2 cellular contexts compared by ENCODE assay signal in the genomic region with DNA sequence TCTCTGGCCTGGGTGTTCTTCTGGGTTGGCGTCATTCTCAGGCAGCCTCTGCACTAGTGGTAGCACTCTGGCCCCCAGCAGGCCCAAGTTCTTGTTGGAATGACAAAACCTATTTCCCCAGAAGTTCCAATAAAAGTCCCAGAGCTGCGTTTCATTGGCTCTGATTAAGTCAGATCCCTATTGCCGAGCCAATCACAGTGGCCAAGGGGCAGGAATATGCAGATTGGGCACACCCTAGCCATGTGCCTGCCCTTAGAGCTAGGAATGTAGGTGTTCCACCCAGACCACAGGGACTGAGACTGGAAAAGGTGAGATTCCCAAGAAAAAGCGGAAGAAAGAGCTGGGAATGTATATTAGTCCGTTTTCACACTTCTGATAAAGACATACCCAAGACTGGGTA.
TF ChIP-seq lines count a peak whose summit lies in the region.

No MANE protein-coding gene starts in this region.

TF ChIP-seq in GM23338, 12 proteins besides CTCF, POLR2A, EP300 and RAD21:
- TF ChIP-seq, protein P1, sequence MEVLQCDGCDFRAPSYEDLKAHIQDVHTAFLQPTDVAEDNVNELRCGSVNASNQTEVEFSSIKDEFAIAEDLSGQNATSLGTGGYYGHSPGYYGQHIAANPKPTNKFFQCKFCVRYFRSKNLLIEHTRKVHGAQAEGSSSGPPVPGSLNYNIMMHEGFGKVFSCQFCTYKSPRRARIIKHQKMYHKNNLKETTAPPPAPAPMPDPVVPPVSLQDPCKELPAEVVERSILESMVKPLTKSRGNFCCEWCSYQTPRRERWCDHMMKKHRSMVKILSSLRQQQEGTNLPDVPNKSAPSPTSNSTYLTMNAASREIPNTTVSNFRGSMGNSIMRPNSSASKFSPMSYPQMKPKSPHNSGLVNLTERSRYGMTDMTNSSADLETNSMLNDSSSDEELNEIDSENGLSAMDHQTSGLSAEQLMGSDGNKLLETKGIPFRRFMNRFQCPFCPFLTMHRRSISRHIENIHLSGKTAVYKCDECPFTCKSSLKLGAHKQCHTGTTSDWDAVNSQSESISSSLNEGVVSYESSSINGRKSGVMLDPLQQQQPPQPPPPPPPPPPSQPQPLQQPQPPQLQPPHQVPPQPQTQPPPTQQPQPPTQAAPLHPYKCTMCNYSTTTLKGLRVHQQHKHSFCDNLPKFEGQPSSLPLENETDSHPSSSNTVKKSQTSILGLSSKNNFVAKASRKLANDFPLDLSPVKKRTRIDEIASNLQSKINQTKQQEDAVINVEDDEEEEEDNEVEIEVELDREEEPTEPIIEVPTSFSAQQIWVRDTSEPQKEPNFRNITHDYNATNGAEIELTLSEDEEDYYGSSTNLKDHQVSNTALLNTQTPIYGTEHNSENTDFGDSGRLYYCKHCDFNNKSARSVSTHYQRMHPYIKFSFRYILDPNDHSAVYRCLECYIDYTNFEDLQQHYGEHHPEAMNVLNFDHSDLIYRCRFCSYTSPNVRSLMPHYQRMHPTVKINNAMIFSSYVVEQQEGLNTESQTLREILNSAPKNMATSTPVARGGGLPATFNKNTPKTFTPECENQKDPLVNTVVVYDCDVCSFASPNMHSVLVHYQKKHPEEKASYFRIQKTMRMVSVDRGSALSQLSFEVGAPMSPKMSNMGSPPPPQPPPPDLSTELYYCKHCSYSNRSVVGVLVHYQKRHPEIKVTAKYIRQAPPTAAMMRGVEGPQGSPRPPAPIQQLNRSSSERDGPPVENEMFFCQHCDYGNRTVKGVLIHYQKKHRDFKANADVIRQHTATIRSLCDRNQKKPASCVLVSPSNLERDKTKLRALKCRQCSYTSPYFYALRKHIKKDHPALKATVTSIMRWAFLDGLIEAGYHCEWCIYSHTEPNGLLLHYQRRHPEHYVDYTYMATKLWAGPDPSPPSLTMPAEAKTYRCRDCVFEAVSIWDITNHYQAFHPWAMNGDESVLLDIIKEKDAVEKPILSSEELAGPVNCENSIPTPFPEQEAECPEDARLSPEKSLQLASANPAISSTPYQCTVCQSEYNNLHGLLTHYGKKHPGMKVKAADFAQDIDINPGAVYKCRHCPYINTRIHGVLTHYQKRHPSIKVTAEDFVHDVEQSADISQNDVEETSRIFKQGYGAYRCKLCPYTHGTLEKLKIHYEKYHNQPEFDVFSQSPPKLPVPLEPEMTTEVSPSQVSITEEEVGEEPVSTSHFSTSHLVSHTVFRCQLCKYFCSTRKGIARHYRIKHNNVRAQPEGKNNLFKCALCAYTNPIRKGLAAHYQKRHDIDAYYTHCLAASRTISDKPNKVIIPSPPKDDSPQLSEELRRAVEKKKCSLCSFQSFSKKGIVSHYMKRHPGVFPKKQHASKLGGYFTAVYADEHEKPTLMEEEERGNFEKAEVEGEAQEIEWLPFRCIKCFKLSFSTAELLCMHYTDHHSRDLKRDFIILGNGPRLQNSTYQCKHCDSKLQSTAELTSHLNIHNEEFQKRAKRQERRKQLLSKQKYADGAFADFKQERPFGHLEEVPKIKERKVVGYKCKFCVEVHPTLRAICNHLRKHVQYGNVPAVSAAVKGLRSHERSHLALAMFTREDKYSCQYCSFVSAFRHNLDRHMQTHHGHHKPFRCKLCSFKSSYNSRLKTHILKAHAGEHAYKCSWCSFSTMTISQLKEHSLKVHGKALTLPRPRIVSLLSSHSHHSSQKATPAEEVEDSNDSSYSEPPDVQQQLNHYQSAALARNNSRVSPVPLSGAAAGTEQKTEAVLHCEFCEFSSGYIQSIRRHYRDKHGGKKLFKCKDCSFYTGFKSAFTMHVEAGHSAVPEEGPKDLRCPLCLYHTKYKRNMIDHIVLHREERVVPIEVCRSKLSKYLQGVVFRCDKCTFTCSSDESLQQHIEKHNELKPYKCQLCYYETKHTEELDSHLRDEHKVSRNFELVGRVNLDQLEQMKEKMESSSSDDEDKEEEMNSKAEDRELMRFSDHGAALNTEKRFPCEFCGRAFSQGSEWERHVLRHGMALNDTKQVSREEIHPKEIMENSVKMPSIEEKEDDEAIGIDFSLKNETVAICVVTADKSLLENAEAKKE (CRISPR knock-in tag; IDR thresholded peaks at IDR 0.05) = no peak
- no peak for TF ChIP-seq NANOG (IDR thresholded peaks at IDR 0.05; ENCODE audit: borderline replicate concordance)

TF ChIP-seq in K562, 482 proteins besides CTCF, POLR2A, EP300 and RAD21:
- TF ChIP-seq, protein P2, sequence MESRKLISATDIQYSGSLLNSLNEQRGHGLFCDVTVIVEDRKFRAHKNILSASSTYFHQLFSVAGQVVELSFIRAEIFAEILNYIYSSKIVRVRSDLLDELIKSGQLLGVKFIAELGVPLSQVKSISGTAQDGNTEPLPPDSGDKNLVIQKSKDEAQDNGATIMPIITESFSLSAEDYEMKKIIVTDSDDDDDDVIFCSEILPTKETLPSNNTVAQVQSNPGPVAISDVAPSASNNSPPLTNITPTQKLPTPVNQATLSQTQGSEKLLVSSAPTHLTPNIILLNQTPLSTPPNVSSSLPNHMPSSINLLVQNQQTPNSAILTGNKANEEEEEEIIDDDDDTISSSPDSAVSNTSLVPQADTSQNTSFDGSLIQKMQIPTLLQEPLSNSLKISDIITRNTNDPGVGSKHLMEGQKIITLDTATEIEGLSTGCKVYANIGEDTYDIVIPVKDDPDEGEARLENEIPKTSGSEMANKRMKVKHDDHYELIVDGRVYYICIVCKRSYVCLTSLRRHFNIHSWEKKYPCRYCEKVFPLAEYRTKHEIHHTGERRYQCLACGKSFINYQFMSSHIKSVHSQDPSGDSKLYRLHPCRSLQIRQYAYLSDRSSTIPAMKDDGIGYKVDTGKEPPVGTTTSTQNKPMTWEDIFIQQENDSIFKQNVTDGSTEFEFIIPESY (CRISPR knock-in tag; IDR thresholded peaks at IDR 0.05) = no peak
- TF ChIP-seq MCM5 (IDR thresholded peaks at IDR 0.05; ENCODE audit: low read depth) (no peak), SMAD2 (IDR thresholded peaks at IDR 0.05; ENCODE audit: low read depth, low read length) (no peak), HDAC1 (IDR thresholded peaks at IDR 0.05) (no peak), GTF2E2 (tag; IDR thresholded peaks at IDR 0.05) (no peak), SP2 (IDR thresholded peaks at IDR 0.05; ENCODE audit: extremely low read depth, low read depth, low read length, poor library complexity, severe bottlenecking) (no peak), ZBTB1 (CRISPR knock-in tag; IDR thresholded peaks at IDR 0.05; ENCODE audit: borderline replicate concordance, low read depth) (no peak), SRSF3 (IDR thresholded peaks at IDR 0.05; ENCODE audit: insufficient read depth, low read length) (no peak), ZNF445 (CRISPR knock-in tag; IDR thresholded peaks at IDR 0.05; ENCODE audit: low read depth) (no peak), GATAD2B (IDR thresholded peaks at IDR 0.05; ENCODE audit: borderline replicate concordance) (no peak), TAF15 (IDR thresholded peaks at IDR 0.05; ENCODE audit: low read depth, low read length) (no peak)
- TF ChIP-seq, protein P3, sequence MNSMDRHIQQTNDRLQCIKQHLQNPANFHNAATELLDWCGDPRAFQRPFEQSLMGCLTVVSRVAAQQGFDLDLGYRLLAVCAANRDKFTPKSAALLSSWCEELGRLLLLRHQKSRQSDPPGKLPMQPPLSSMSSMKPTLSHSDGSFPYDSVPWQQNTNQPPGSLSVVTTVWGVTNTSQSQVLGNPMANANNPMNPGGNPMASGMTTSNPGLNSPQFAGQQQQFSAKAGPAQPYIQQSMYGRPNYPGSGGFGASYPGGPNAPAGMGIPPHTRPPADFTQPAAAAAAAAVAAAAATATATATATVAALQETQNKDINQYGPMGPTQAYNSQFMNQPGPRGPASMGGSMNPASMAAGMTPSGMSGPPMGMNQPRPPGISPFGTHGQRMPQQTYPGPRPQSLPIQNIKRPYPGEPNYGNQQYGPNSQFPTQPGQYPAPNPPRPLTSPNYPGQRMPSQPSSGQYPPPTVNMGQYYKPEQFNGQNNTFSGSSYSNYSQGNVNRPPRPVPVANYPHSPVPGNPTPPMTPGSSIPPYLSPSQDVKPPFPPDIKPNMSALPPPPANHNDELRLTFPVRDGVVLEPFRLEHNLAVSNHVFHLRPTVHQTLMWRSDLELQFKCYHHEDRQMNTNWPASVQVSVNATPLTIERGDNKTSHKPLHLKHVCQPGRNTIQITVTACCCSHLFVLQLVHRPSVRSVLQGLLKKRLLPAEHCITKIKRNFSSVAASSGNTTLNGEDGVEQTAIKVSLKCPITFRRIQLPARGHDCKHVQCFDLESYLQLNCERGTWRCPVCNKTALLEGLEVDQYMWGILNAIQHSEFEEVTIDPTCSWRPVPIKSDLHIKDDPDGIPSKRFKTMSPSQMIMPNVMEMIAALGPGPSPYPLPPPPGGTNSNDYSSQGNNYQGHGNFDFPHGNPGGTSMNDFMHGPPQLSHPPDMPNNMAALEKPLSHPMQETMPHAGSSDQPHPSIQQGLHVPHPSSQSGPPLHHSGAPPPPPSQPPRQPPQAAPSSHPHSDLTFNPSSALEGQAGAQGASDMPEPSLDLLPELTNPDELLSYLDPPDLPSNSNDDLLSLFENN (IDR thresholded peaks at IDR 0.05; ENCODE audit: low read depth in 2 of 2, low read length in 2 of 2) = no peak
- TF ChIP-seq, protein P4, sequence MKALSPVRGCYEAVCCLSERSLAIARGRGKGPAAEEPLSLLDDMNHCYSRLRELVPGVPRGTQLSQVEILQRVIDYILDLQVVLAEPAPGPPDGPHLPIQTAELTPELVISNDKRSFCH (CRISPR knock-in tag; IDR thresholded peaks at IDR 0.05) = no peak
- TF ChIP-seq, protein P4 (tag; IDR thresholded peaks at IDR 0.05) = no peak
- TF ChIP-seq, protein P5, sequence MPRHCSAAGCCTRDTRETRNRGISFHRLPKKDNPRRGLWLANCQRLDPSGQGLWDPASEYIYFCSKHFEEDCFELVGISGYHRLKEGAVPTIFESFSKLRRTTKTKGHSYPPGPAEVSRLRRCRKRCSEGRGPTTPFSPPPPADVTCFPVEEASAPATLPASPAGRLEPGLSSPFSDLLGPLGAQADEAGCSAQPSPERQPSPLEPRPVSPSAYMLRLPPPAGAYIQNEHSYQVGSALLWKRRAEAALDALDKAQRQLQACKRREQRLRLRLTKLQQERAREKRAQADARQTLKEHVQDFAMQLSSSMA (CRISPR knock-in tag; IDR thresholded peaks at IDR 0.05) = no peak
